Comparison of ENCODE assay signal across 9 cellular contexts in genomic region chr6:7236312-7237209, GRCh38.
DNase-seq lines count a peak whose midpoint lies in the region; ATAC-seq and TF ChIP-seq lines count a peak whose summit lies in the region.
"Had no signal": no experiment of that assay in that cellular context is flagged by ENCODE, and none has a peak within 500 bp of the region (broad histone marks: within the 10 kb centered on the region; RNA-seq: fewer than 3 reads in every experiment).

No MANE protein-coding gene starts in this region.

- no peaks in the 10 kb centered on the region for H3K9me3 Mint-ChIP-seq in activated naive CD4-positive, alpha-beta T cell treated with anti-CD3 and anti-CD28 coated beads, Interleukin-2, amount 50 U/mL, for 24 hours
- no peaks in the 10 kb centered on the region for H3K9me3 Mint-ChIP-seq in activated naive CD4-positive, alpha-beta T cell treated with anti-CD3 and anti-CD28 coated beads, Interleukin-2, amount 10 ng/mL, durations not matched to agents 7 days and 5 days
- H3K9me3 Mint-ChIP-seq in effector memory CD8-positive, alpha-beta T cell: no peaks in the 10 kb centered on the region
- H3K9me3 Mint-ChIP-seq in natural killer cell treated with Interleukin-12 subunit alpha and Interleukin-12 subunit beta and Interleukin-15 and Interleukin-18, amount 100 ng/mL, for 72 hours: no peaks in the 10 kb centered on the region
- H3K9me3 Mint-ChIP-seq in HFFc6: no peaks in the 10 kb centered on the region

- peaks cover 6% of the 10 kb centered on the region for H3K36me3 Mint-ChIP-seq in activated naive CD4-positive, alpha-beta T cell treated with anti-CD3 and anti-CD28 coated beads, Interleukin-2, amount 50 U/mL, for 24 hours
- H3K36me3 Mint-ChIP-seq in activated naive CD4-positive, alpha-beta T cell treated with anti-CD3 and anti-CD28 coated beads, Interleukin-2, amount 10 ng/mL, durations not matched to agents 7 days and 5 days: peaks cover 27% of the 10 kb centered on the region
- peaks cover 45% of the 10 kb centered on the region for H3K36me3 Mint-ChIP-seq in effector memory CD8-positive, alpha-beta T cell (ENCODE audit: insufficient read depth)
- H3K36me3 Mint-ChIP-seq in natural killer cell treated with Interleukin-12 subunit alpha and Interleukin-12 subunit beta and Interleukin-15 and Interleukin-18, amount 100 ng/mL, for 72 hours: no peaks in the 10 kb centered on the region
- H3K36me3 Mint-ChIP-seq in HFFc6 (ENCODE audit: low read depth): peaks cover 10% of the 10 kb centered on the region; the same call in 1 of the 2 replicates

- TF ChIP-seq CTCF in transverse colon (IDR thresholded peaks at IDR 0.05) (no peak), HFFc6 (IDR thresholded peaks at IDR 0.05) (no peak)

- H3K27me3 ChIP-seq in transverse colon: no peaks in the 10 kb centered on the region

- H3K4me3 Mint-ChIP-seq in activated naive CD4-positive, alpha-beta T cell treated with anti-CD3 and anti-CD28 coated beads, Interleukin-2, amount 50 U/mL, for 24 hours: no peak overlapping the region
- H3K4me3 Mint-ChIP-seq in activated naive CD4-positive, alpha-beta T cell treated with anti-CD3 and anti-CD28 coated beads, Interleukin-2, amount 10 ng/mL, durations not matched to agents 7 days and 5 days: no peak overlapping the region
- no peak overlapping the region for H3K4me3 Mint-ChIP-seq in effector memory CD8-positive, alpha-beta T cell
- no peak overlapping the region for H3K4me3 Mint-ChIP-seq in natural killer cell treated with Interleukin-12 subunit alpha and Interleukin-12 subunit beta and Interleukin-15 and Interleukin-18, amount 100 ng/mL, for 72 hours
- no peak overlapping the region for H3K4me3 Mint-ChIP-seq in HFFc6

- peak overlapping the region; percentile 60 to 74 (median 68) for H3K27ac ChIP-seq in transverse colon

- H3K4me3 ChIP-seq in transverse colon: no peak overlapping the region

- CTCF ChIA-PET in activated naive CD4-positive, alpha-beta T cell treated with anti-CD3 and anti-CD28 coated beads, Interleukin-2, amount 10 ng/mL, durations not matched to agents 7 days and 5 days (lab: Charles Lee): interaction anchor here (0.8 to 1.7 kb wide), 3 partner anchors 8 to 540 kb away, joined by 3 to 7 read pairs (median 3); no protein-coding TSS in a partner anchor

- no peak for DNase-seq in activated naive CD4-positive, alpha-beta T cell treated with anti-CD3 and anti-CD28 coated beads, Interleukin-2, amount 10 ng/mL, durations not matched to agents 7 days and 5 days
- DNase-seq in effector memory CD8-positive, alpha-beta T cell: no peak
- peak; percentile 30 for DNase-seq in transverse colon
- no peak for DNase-seq in natural killer cell treated with Interleukin-12 subunit alpha and Interleukin-12 subunit beta and Interleukin-15 and Interleukin-18, amount 100 ng/mL, for 72 hours (ENCODE audit: low spot score)
- DNase-seq in HCEC 1CT: no peak
- DNase-seq in HFFc6: no peak
- DNase-seq: activated CD4-positive, alpha-beta T cell treated with anti-CD3 and anti-CD28 coated beads for 1 hour had no signal

- H3K4me1 ChIP-seq in transverse colon: peaks cover 11 to 32% (median 22%) of the 10 kb centered on the region in 4 donors

- no peaks in the 10 kb centered on the region for H3K27me3 Mint-ChIP-seq in activated naive CD4-positive, alpha-beta T cell treated with anti-CD3 and anti-CD28 coated beads, Interleukin-2, amount 50 U/mL, for 24 hours
- H3K27me3 Mint-ChIP-seq in activated naive CD4-positive, alpha-beta T cell treated with anti-CD3 and anti-CD28 coated beads, Interleukin-2, amount 10 ng/mL, durations not matched to agents 7 days and 5 days: no peaks in the 10 kb centered on the region
- no peaks in the 10 kb centered on the region for H3K27me3 Mint-ChIP-seq in effector memory CD8-positive, alpha-beta T cell
- no peaks in the 10 kb centered on the region for H3K27me3 Mint-ChIP-seq in natural killer cell treated with Interleukin-12 subunit alpha and Interleukin-12 subunit beta and Interleukin-15 and Interleukin-18, amount 100 ng/mL, for 72 hours
- peaks cover 2% of the 10 kb centered on the region; the same call in 1 of the 2 replicates for H3K27me3 Mint-ChIP-seq in HFFc6 (ENCODE audit: insufficient read depth)

- 58 to 62% methylated on average over 7 to 8 of the region's 8 CpGs for WGBS in transverse colon (ENCODE audit: low coverage in 1 of 2), 2 donors

- in situ Hi-C loops in transverse colon (cut with MboI; ENCODE audit: low pct_ligation_motif_present in 1 of 4, low pct_unique_long_range_greater_than_20kb in 1 of 4, low sequenced_read_pairs in 3 of 4): loop anchor here in 3 of 4 donors (25.0 kb wide), 4 partner anchors 124 to 549 kb away; partner anchors contain the start of gene RREB1 (in 1 of the 3)

- TF ChIP-seq EP300 in transverse colon (IDR thresholded peaks at IDR 0.05; ENCODE audit: low read depth): no peak

- no peaks in the 10 kb centered on the region for H3K9me3 ChIP-seq in transverse colon

- peak; percentile 70 for ATAC-seq in HG03432 (IDR thresholded peaks at IDR 0.05; ENCODE audit: unreplicated experiment)
- no peak for ATAC-seq in effector memory CD8-positive, alpha-beta T cell (replicated peaks)
- no peak for ATAC-seq in natural killer cell treated with Interleukin-12 subunit alpha and Interleukin-12 subunit beta and Interleukin-15 and Interleukin-18, amount 100 ng/mL, for 72 hours

- peaks cover 0 to 17% (median 1%) of the 10 kb centered on the region in 4 donors for H3K36me3 ChIP-seq in transverse colon

- peak overlapping the region; percentile 15 for H3K27ac Mint-ChIP-seq in activated naive CD4-positive, alpha-beta T cell treated with anti-CD3 and anti-CD28 coated beads, Interleukin-2, amount 50 U/mL, for 24 hours
- H3K27ac Mint-ChIP-seq in activated naive CD4-positive, alpha-beta T cell treated with anti-CD3 and anti-CD28 coated beads, Interleukin-2, amount 10 ng/mL, durations not matched to agents 7 days and 5 days: no peak overlapping the region
- H3K27ac Mint-ChIP-seq in effector memory CD8-positive, alpha-beta T cell: peak overlapping the region; percentile 11 to 72
- no peak overlapping the region for H3K27ac Mint-ChIP-seq in natural killer cell treated with Interleukin-12 subunit alpha and Interleukin-12 subunit beta and Interleukin-15 and Interleukin-18, amount 100 ng/mL, for 72 hours
- no peak overlapping the region for H3K27ac Mint-ChIP-seq in HFFc6

- no peak for TF ChIP-seq POLR2A in transverse colon (IDR thresholded peaks at IDR 0.05)

- peaks cover 14% of the 10 kb centered on the region for H3K4me1 Mint-ChIP-seq in activated naive CD4-positive, alpha-beta T cell treated with anti-CD3 and anti-CD28 coated beads, Interleukin-2, amount 50 U/mL, for 24 hours
- peaks cover 16% of the 10 kb centered on the region for H3K4me1 Mint-ChIP-seq in activated naive CD4-positive, alpha-beta T cell treated with anti-CD3 and anti-CD28 coated beads, Interleukin-2, amount 10 ng/mL, durations not matched to agents 7 days and 5 days
- peaks cover 8 to 14% of the 10 kb centered on the region in 2 donors for H3K4me1 Mint-ChIP-seq in effector memory CD8-positive, alpha-beta T cell (ENCODE audit: low read depth in 2 of 2)
- H3K4me1 Mint-ChIP-seq in natural killer cell treated with Interleukin-12 subunit alpha and Interleukin-12 subunit beta and Interleukin-15 and Interleukin-18, amount 100 ng/mL, for 72 hours (ENCODE audit: low read depth in 2 of 2): peaks cover 17 to 19% of the 10 kb centered on the region in 2 donors
- peaks cover 37% of the 10 kb centered on the region for H3K4me1 Mint-ChIP-seq in HFFc6 (ENCODE audit: low read depth)

- intact Hi-C loops in transverse colon (cut with DNase I; ENCODE audit: low total_unique reads): no loop called here

Comparison
In these comparisons a context has a peak if more than half of its experiments do, and no peak if none do; other contexts are left out.
1. H3K27ac Mint-ChIP-seq: peak in activated naive CD4-positive, alpha-beta T cell treated with anti-CD3 and anti-CD28 coated beads, Interleukin-2, amount 50 U/mL, for 24 hours (single experiment) and effector memory CD8-positive, alpha-beta T cell (2 of 2); none in activated naive CD4-positive, alpha-beta T cell treated with anti-CD3 and anti-CD28 coated beads, Interleukin-2, amount 10 ng/mL, durations not matched to agents 7 days and 5 days (single experiment), natural killer cell treated with Interleukin-12 subunit alpha and Interleukin-12 subunit beta and Interleukin-15 and Interleukin-18, amount 100 ng/mL, for 72 hours (0 of 2) and HFFc6 (single experiment).